ENCODE assay signal across 13 cellular contexts in genomic region chr9:437066-438015, GRCh38.
DNase-seq lines count a peak whose midpoint lies in the region; ATAC-seq, FAIRE-seq and TF ChIP-seq lines count a peak whose summit lies in the region.
"Had no signal": no experiment of that assay in that cellular context is flagged by ENCODE, and none has a peak within 500 bp of the region (broad histone marks: within the 10 kb centered on the region; RNA-seq: fewer than 3 reads in every experiment).

No MANE protein-coding gene starts in this region.

- intact Hi-C loops in left cardiac atrium (cut with DNase I) (loop anchor here in 1 of 2 donors (10.0 kb wide), 1 partner anchor 47 kb away; no protein-coding TSS in a partner anchor), sigmoid colon (cut with DNase I) (no loop called here)

- H3K27me3 Mint-ChIP-seq in astrocyte (ENCODE audit: low read depth, unreplicated experiment) (no peaks in the 10 kb centered on the region), chondrocyte (ENCODE audit: low read depth) (peaks cover 36% of the 10 kb centered on the region)

- H3K4me3 Mint-ChIP-seq in astrocyte (ENCODE audit: unreplicated experiment) = no peak overlapping the region
- no peak overlapping the region for H3K4me3 Mint-ChIP-seq in chondrocyte (ENCODE audit: unreplicated experiment)

- no peak for FAIRE-seq in astrocyte (lab: Jason Lieb, UNC)
- FAIRE-seq: H54 had no signal

- H3K27me3 ChIP-seq in astrocyte (ENCODE audit: insufficient read depth, low read length) = no peaks in the 10 kb centered on the region
- no peaks in the 10 kb centered on the region for H3K27me3 ChIP-seq in sigmoid colon

- in situ Hi-C loops in Caki2 (cut with HindIII; ENCODE audit: low pct_unique_long_range_greater_than_20kb, low sequenced_read_pairs) = no loop called here

- H3K36me3 Mint-ChIP-seq in astrocyte (ENCODE audit: low read depth, unreplicated experiment) = peaks cover 3% of the 10 kb centered on the region
- no peaks in the 10 kb centered on the region for H3K36me3 Mint-ChIP-seq in chondrocyte (ENCODE audit: low read depth)

- H3K4me3 ChIP-seq in astrocyte (ENCODE audit: insufficient read depth, low read depth, low read length) (no peak overlapping the region), sigmoid colon (no peak overlapping the region)

- H3K4me1 Mint-ChIP-seq in astrocyte (ENCODE audit: low read depth, unreplicated experiment) (peaks cover 11% of the 10 kb centered on the region), chondrocyte (ENCODE audit: low read depth) (no peaks in the 10 kb centered on the region)

- no peak overlapping the region for H3K9ac ChIP-seq in astrocyte (ENCODE audit: low read length)

- H3K27ac Mint-ChIP-seq in astrocyte (ENCODE audit: unreplicated experiment) = peak overlapping the region; percentile 72
- H3K27ac Mint-ChIP-seq in chondrocyte (ENCODE audit: unreplicated experiment) = no peak overlapping the region

- DNase-seq in Caki2 (ENCODE audit: low read depth) (peak; percentile 75), astrocyte (ENCODE audit: low read depth) (peak; percentile 92), left cardiac atrium (no peak), sigmoid colon (no peak), OCI-M1 (lab: John Stamatoyannopoulos, UW) (no peak), chondrocyte (ENCODE audit: low spot score) (no peak)
- DNase-seq in effector CD4-positive, alpha-beta T cell = no peak
- DNase-seq: DND-41, NCI-H1048, PC-3, posterior cingulate gyrus had no signal

- peaks cover 11% of the 10 kb centered on the region for H3K4me1 ChIP-seq in astrocyte (ENCODE audit: insufficient read depth, low read length)
- H3K4me1 ChIP-seq in sigmoid colon = peaks cover 0 to 19% (median 9%) of the 10 kb centered on the region in 4 donors

- peak overlapping the region; percentile 36 for H3K27ac ChIP-seq in astrocyte (ENCODE audit: low read depth, low read length)
- H3K27ac ChIP-seq in sigmoid colon = peak overlapping the region; percentile 18 to 67 (median 62)

- H3K36me3 ChIP-seq in astrocyte (ENCODE audit: insufficient read depth, low read length) = no peaks in the 10 kb centered on the region
- no peaks in the 10 kb centered on the region for H3K36me3 ChIP-seq in sigmoid colon

- TF ChIP-seq EP300 in sigmoid colon (IDR thresholded peaks at IDR 0.05) = no peak

- TF ChIP-seq CTCF in astrocyte (IDR thresholded peaks at IDR 0.05; ENCODE audit: insufficient read depth, low read depth, low read length) (no peak), sigmoid colon (IDR thresholded peaks at IDR 0.05) (no peak), chondrocyte (IDR thresholded peaks at IDR 0.05) (no peak)

- no peaks in the 10 kb centered on the region for H3K9me3 ChIP-seq in astrocyte (ENCODE audit: insufficient read depth, low read depth, low read length)
- no peaks in the 10 kb centered on the region for H3K9me3 ChIP-seq in sigmoid colon

- H4K20me1 ChIP-seq in astrocyte (ENCODE audit: insufficient read depth, low read length) = no peaks in the 10 kb centered on the region

- TF ChIP-seq POLR2A in sigmoid colon (IDR thresholded peaks at IDR 0.05) = no peak

- ATAC-seq in left cardiac atrium (peak; percentile 78 to 90), GM21360 (IDR thresholded peaks at IDR 0.05; ENCODE audit: unreplicated experiment) (no peak)
- ATAC-seq: PC-3 had no signal

- no peak overlapping the region for H2AFZ ChIP-seq in astrocyte (ENCODE audit: low read depth, low read length)

- H3K79me2 ChIP-seq in astrocyte (ENCODE audit: insufficient read depth, low read length) = no peaks in the 10 kb centered on the region

- 75 to 81% methylated on average over 3 of the region's 3 CpGs for WGBS in sigmoid colon, 2 donors

- H3K4me2 ChIP-seq in astrocyte (ENCODE audit: low read length) = no peak overlapping the region

- H3K9me3 Mint-ChIP-seq in astrocyte (ENCODE audit: unreplicated experiment) (peaks cover 6% of the 10 kb centered on the region), chondrocyte (ENCODE audit: low read depth) (no peaks in the 10 kb centered on the region)

Comparison
In these comparisons a context has a peak if more than half of its experiments do, and no peak if none do; other contexts are left out.
1. DNase-seq: peak in Caki2 (single experiment) and astrocyte (single experiment); none in left cardiac atrium (single experiment), sigmoid colon (single experiment), effector CD4-positive, alpha-beta T cell (single experiment), OCI-M1 (single experiment) and chondrocyte (single experiment).